ENCODE assay signal across 1 cellular context in genomic region chrX:44896566-44897186, GRCh38.
A peak's percentile ranks its signal among the peaks of the same experiment; 100 is the strongest.
TF ChIP-seq lines count a peak whose summit lies in the region.

No MANE protein-coding gene starts in this region.

TF ChIP-seq in HEK293, 187 proteins besides CTCF, POLR2A, EP300 and RAD21 (continued from another document):
- TF ChIP-seq ZNF280D (tag by site-specific recombination; IDR thresholded peaks at IDR 0.05) (0 out of 2 replicates have a peak, but pooled peaks have one; percentile 11), SETDB1 (IDR thresholded peaks at IDR 0.05; ENCODE audit: insufficient read length, low read length) (peak; percentile 98), TRIM28 (IDR thresholded peaks at IDR 0.05; ENCODE audit: borderline replicate concordance, low read length) (peak; percentile 83)
